ENCODE assay signal across 11 cellular contexts in the genomic region with DNA sequence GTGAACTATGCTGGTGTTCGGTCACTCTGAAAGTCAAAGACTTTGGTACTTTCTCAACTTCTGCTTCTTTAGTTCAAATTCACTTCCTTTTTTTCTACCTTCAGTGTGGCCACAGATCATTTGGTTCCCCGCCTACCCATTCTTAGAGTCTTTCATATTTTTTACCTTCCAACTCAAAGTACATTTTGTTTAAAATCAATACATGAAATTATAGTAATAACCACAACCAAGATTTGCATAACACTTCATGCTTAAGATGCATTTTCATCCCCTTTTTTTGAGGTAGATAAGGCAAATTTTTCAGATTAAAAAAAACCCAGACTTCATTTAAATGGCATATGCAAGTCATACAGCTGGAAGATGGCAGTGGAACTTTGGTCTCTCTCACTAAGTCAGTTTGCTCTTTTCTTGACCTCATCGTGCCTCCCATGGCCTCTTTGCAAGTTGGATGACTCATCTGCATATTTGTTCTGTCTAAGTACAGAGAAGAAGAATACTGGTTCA. TPM values are rescaled to one million over a fixed set of nuclear protein-coding genes. Genes with fewer than 3 reads are reported as not detected.
A peak's percentile ranks its signal among the peaks of the same experiment; 100 is the strongest.
DNase-seq lines count a peak whose midpoint lies in the region; ATAC-seq lines count a peak whose summit lies in the region.
"Had no signal": no experiment of that assay in that cellular context is flagged by ENCODE, and none has a peak within 500 bp of the region (broad histone marks: within the 10 kb centered on the region; RNA-seq: fewer than 3 reads in every experiment).

No MANE protein-coding gene starts in this region.

- no peaks in the 10 kb centered on the region for H3K79me1 ChIP-seq in mesendoderm (ENCODE audit: low read length)

- no peak overlapping the region for H2AK5ac ChIP-seq in mesendoderm (ENCODE audit: low read length)

- no peak overlapping the region for H4K8ac ChIP-seq in mesendoderm (ENCODE audit: low read depth, low read length)

- no peak overlapping the region for H4K5ac ChIP-seq in mesendoderm (ENCODE audit: low read length)

- H2BK15ac ChIP-seq in mesendoderm (replicated peaks; ENCODE audit: low read depth), result no peak overlapping the region

- CTCF ChIA-PET in activated CD8-positive, alpha-beta T cell treated with anti-CD3 and anti-CD28 coated beads, Interleukin-2, amount 10 ng/mL, durations not matched to agents 7 days and 5 days (lab: Charles Lee), result no interaction called here

- no peak overlapping the region for H3K23ac ChIP-seq in mesendoderm (ENCODE audit: low read length)

- H2BK120ac ChIP-seq in mesendoderm (ENCODE audit: low read depth, low read length), result no peak overlapping the region

- peak; percentile 62 for ATAC-seq in GM18907 (IDR thresholded peaks at IDR 0.05; ENCODE audit: unreplicated experiment)
- peak; percentile 72 for ATAC-seq in HG02870 (IDR thresholded peaks at IDR 0.05; ENCODE audit: unreplicated experiment)
- ATAC-seq in Right ventricle myocardium inferior, result no peak
- ATAC-seq in activated CD8-positive, alpha-beta T cell treated with anti-CD3 and anti-CD28 coated beads, Interleukin-2, amount 10 ng/mL, durations not matched to agents 7 days and 5 days, result no peak

- no peaks in the 10 kb centered on the region for H3K4me1 Mint-ChIP-seq in activated CD8-positive, alpha-beta T cell treated with anti-CD3 and anti-CD28 coated beads, Interleukin-2, amount 10 ng/mL, durations not matched to agents 7 days and 5 days (ENCODE audit: low read depth)

- no peak overlapping the region for H3K18ac ChIP-seq in mesendoderm (ENCODE audit: low read length)

- H3K79me2 ChIP-seq in mesendoderm (ENCODE audit: control insufficient read depth, insufficient read depth, low read length), result no peaks in the 10 kb centered on the region

- H3K4me3 Mint-ChIP-seq in activated CD8-positive, alpha-beta T cell treated with anti-CD3 and anti-CD28 coated beads, Interleukin-2, amount 10 ng/mL, durations not matched to agents 7 days and 5 days, result no peak overlapping the region

- POLR2A ChIA-PET in activated CD8-positive, alpha-beta T cell treated with anti-CD3 and anti-CD28 coated beads, Interleukin-2, amount 10 ng/mL, durations not matched to agents 7 days and 5 days (lab: Charles Lee), result no interaction called here

- H3K9me3 Mint-ChIP-seq in activated CD8-positive, alpha-beta T cell treated with anti-CD3 and anti-CD28 coated beads, Interleukin-2, amount 10 ng/mL, durations not matched to agents 7 days and 5 days (ENCODE audit: insufficient read depth), result no peaks in the 10 kb centered on the region

- H3K4me3 ChIP-seq in mesendoderm (ENCODE audit: low read length), result no peak overlapping the region

- H3K27ac ChIP-seq in mesendoderm (ENCODE audit: low read depth, low read length), result no peak overlapping the region

- no peak overlapping the region for H3K9ac ChIP-seq in mesendoderm (ENCODE audit: low read length)

- no CpG with 5 or more reads among the region's 3 CpGs for WGBS in mesendoderm (ENCODE audit: extremely low coverage, insufficient coverage, low lambda C conversion rate)

- H3K36me3 ChIP-seq in mesendoderm (ENCODE audit: control insufficient read depth, insufficient read depth, low read length), result no peaks in the 10 kb centered on the region

- H3K4ac ChIP-seq in mesendoderm (ENCODE audit: low read depth, low read length), result no peak overlapping the region

- H3K27me3 Mint-ChIP-seq in activated CD8-positive, alpha-beta T cell treated with anti-CD3 and anti-CD28 coated beads, Interleukin-2, amount 10 ng/mL, durations not matched to agents 7 days and 5 days (ENCODE audit: low read depth), result peaks cover 12% of the 10 kb centered on the region

- H3K4me2 ChIP-seq in mesendoderm (ENCODE audit: low read length), result no peak overlapping the region

- no peaks in the 10 kb centered on the region for H3K4me1 ChIP-seq in mesendoderm (ENCODE audit: control insufficient read depth, low read depth, low read length)

- intact Hi-C loops in Right ventricle myocardium inferior (cut with DNase I), result no loop called here

- H3K27me3 ChIP-seq in mesendoderm (ENCODE audit: insufficient read depth, low read length, poor library complexity), result no peaks in the 10 kb centered on the region

- no peak overlapping the region for H2BK5ac ChIP-seq in mesendoderm (ENCODE audit: low read length)

- no peak overlapping the region for H3K27ac Mint-ChIP-seq in activated CD8-positive, alpha-beta T cell treated with anti-CD3 and anti-CD28 coated beads, Interleukin-2, amount 10 ng/mL, durations not matched to agents 7 days and 5 days

- H3K56ac ChIP-seq in mesendoderm (ENCODE audit: low read length), result no peak overlapping the region

- DNase-seq in NOMO-1 treated with DMSO at 0.1 percent for 48 hours (lab: John Stamatoyannopoulos, UW; ENCODE audit: unreplicated experiment) (peak; percentile 82), mesendoderm (peak; percentile 29), Right ventricle myocardium inferior (ENCODE audit: missing footprints) (no peak), cerebellar nuclear complex (lab: John Stamatoyannopoulos, UW) (no peak)
- no peak for DNase-seq in activated T-cell treated with anti-CD3 and anti-CD28 coated beads, Interleukin-2, amount 50 U/mL, for 48 hours
- no peak for DNase-seq in activated CD8-positive, alpha-beta T cell treated with anti-CD3 and anti-CD28 coated beads, Interleukin-2, amount 10 ng/mL, durations not matched to agents 7 days and 5 days
- DNase-seq: activated naive CD4-positive, alpha-beta T cell treated with Interleukin-2 at 50 U/mL for 16 hours; NCI-H526 treated with DMSO at 0.1 percent for 48 hours; stimulated activated CD4-positive, alpha-beta T cell treated with anti-CD3 and anti-CD28 coated beads, Interleukin-4, amount 100 ng/mL, for 24 hours had no signal

- no peaks in the 10 kb centered on the region for H3K36me3 Mint-ChIP-seq in activated CD8-positive, alpha-beta T cell treated with anti-CD3 and anti-CD28 coated beads, Interleukin-2, amount 10 ng/mL, durations not matched to agents 7 days and 5 days (ENCODE audit: low read depth)

RNA-seq across cellular contexts. Expression of a gene that starts 11.9 kb away (rescaled TPM):
- 0.48 TPM for polyA plus RNA-seq in mesendoderm (2013, experiment 1 of 2)
- polyA plus RNA-seq in mesendoderm (2013, experiment 2 of 2), result 0.63 TPM
- total RNA-seq in Right ventricle myocardium inferior, result 0.16 TPM
- total RNA-seq in activated CD8-positive, alpha-beta T cell treated with anti-CD3 and anti-CD28 coated beads, Interleukin-2, amount 10 ng/mL, durations not matched to agents 7 days and 5 days, result not detected

Comparison
In these comparisons a context has a peak if more than half of its experiments do, and no peak if none do; other contexts are left out.
1. ATAC-seq: peak in GM18907 (single experiment) and HG02870 (single experiment); none in Right ventricle myocardium inferior (single experiment) and activated CD8-positive, alpha-beta T cell treated with anti-CD3 and anti-CD28 coated beads, Interleukin-2, amount 10 ng/mL, durations not matched to agents 7 days and 5 days (single experiment).
2. DNase-seq: peak in NOMO-1 treated with DMSO at 0.1 percent for 48 hours (single experiment) and mesendoderm (single experiment); none in activated T-cell treated with anti-CD3 and anti-CD28 coated beads, Interleukin-2, amount 50 U/mL, for 48 hours (0 of 2), Right ventricle myocardium inferior (single experiment), cerebellar nuclear complex (0 of 2) and activated CD8-positive, alpha-beta T cell treated with anti-CD3 and anti-CD28 coated beads, Interleukin-2, amount 10 ng/mL, durations not matched to agents 7 days and 5 days (single experiment).